Comparison of ENCODE assay signal across 16 cellular contexts in the genomic region with DNA sequence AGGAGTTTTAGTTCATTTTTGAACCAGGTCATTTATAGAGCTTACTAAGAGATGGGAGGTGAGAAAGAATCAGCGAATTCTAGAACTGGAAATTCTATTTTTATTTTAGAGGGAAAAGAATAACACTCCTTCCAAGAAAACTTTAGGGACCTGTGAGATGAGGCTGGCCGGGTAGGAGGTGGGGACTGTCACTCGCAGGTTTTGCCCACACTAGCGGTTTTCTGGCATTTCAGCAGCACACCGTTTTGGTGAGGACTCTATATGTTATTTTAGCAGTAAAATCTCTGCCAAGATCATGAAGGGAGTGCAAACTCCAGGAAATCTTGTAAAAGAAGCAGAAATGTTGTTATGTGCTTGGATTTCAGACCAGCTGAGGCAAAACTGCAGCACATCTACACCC.
DNase-seq lines count a peak whose midpoint lies in the region; ATAC-seq and TF ChIP-seq lines count a peak whose summit lies in the region.
"Had no signal": no experiment of that assay in that cellular context is flagged by ENCODE, and none has a peak within 500 bp of the region (broad histone marks: within the 10 kb centered on the region; RNA-seq: fewer than 3 reads in every experiment).

No MANE protein-coding gene starts in this region.

- no peak overlapping the region for H3K4me3 ChIP-seq in ovary
- no peak overlapping the region for H3K4me3 ChIP-seq in gastroesophageal sphincter
- H3K4me3 ChIP-seq: GM23338 had no signal

- no peak for ATAC-seq in gastroesophageal sphincter
- ATAC-seq: GM23338, HCT116 had no signal

- H3K4me1 ChIP-seq in ovary (ENCODE audit: insufficient read depth) (no peaks in the 10 kb centered on the region), gastroesophageal sphincter (no peaks in the 10 kb centered on the region)

- intact Hi-C loops in ovary (cut with DNase I): no loop called here

- H3K27me3 ChIP-seq in ovary: no peaks in the 10 kb centered on the region
- no peaks in the 10 kb centered on the region for H3K27me3 ChIP-seq in gastroesophageal sphincter

- WGBS in ovary, 3 donors: 71 to 74% (median 73%) methylated on average over 5 of the region's 5 CpGs
- 65 to 80% methylated on average over 5 of the region's 5 CpGs for WGBS in gastroesophageal sphincter (ENCODE audit: low coverage in 1 of 2), 2 donors

- H3K27ac ChIP-seq in ovary (no peak overlapping the region), gastroesophageal sphincter (no peak overlapping the region)

- H3K9me3 ChIP-seq in ovary (no peaks in the 10 kb centered on the region), gastroesophageal sphincter (no peaks in the 10 kb centered on the region)

- DNase-seq in left kidney (ENCODE audit: low read depth, low spot score) (peak; percentile 27), occipital lobe (lab: John Stamatoyannopoulos, UW) (peak; percentile 36), superior temporal gyrus (ENCODE audit: extremely low spot score) (peak; percentile 45), T-helper 2 cell (no peak), ovary (no peak)
- DNase-seq: C1 segment of cervical spinal cord; Calu3; CD4-positive, alpha-beta memory T cell; COR-L47; DMS53; DMS79 treated with DMSO at 0.1 percent for 48 hours; GF-D8; H9 had no signal

- TF ChIP-seq CTCF in ovary (IDR thresholded peaks at IDR 0.05) (no peak), gastroesophageal sphincter (IDR thresholded peaks at IDR 0.05) (no peak)

- TF ChIP-seq POLR2A in ovary (IDR thresholded peaks at IDR 0.05) (no peak), gastroesophageal sphincter (IDR thresholded peaks at IDR 0.05) (no peak)

- H3K36me3 ChIP-seq in ovary (no peaks in the 10 kb centered on the region), gastroesophageal sphincter (no peaks in the 10 kb centered on the region)

- TF ChIP-seq EP300 in ovary (IDR thresholded peaks at IDR 0.05): no peak
- no peak for TF ChIP-seq EP300 in gastroesophageal sphincter (IDR thresholded peaks at IDR 0.05)

Comparison
In these comparisons a context has a peak if more than half of its experiments do, and no peak if none do; other contexts are left out.
1. DNase-seq: peak in left kidney (single experiment), occipital lobe (single experiment) and superior temporal gyrus (single experiment); none in T-helper 2 cell (0 of 5) and ovary (0 of 5).